ENCODE assay signal across 8 cellular contexts in the genomic region with DNA sequence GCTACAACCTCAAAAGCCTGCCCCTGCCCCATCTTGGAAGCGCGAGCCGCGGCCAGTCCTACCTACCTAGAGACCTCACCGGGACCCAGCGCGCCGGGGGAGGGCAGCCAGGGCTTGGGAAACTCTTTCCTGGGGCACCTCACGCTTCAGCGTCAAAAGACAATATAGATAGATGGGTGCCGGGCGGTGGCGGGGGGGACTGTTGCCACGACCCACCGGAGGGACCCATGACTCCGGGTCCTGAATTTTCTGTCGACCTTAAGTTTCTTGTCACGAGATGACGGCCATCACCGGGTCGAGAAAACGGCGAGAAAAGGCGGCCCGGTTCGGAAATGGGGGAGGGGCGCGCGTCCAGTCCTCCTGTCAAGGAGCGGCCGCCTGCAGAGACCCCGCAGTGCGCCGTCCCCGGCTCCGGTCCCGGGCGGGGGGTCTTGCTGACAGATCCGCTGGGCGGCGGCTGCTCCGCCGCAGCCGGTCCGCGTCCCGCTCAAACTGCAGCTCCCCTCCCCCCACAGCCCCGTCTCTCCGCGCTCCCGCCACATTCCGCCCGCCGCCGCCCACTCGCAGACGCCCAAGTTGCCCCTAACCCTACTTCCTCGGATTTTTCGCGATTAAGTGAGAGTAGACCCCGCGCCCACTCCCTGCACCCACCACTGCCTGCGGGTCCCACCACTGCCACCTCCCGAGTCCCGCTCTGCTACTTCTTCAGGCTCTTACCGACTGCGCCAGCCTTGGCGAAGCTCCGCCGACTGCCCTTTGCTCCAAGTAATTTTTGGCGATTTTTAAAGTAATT.
A peak's percentile ranks its signal among the peaks of the same experiment; 100 is the strongest.
DNase-seq lines count a peak whose midpoint lies in the region; ATAC-seq and TF ChIP-seq lines count a peak whose summit lies in the region.

No MANE protein-coding gene starts in this region.

- POLR2A ChIA-PET in A673 (lab: Charles Lee; ENCODE audit: low non-redundant PET), result interaction anchor here (0.7 kb wide), 1 partner anchor 335 kb away, joined by 3 read pairs; no protein-coding TSS in a partner anchor

- peak; percentile 43 for TF ChIP-seq CTCF in A673 (conservative IDR thresholded peaks at IDR 0.05; ENCODE audit: low read depth, low read length)
- TF ChIP-seq CTCF in astrocyte of the spinal cord (IDR thresholded peaks at IDR 0.05; ENCODE audit: low read depth, low read length), result peak; percentile 17

- in situ Hi-C loops in astrocyte of the spinal cord (cut with HindIII; ENCODE audit: low sequenced_read_pairs), result no loop called here

- H3K4me1 ChIP-seq in A673 (ENCODE audit: insufficient read depth, low read length, poor library complexity, severe bottlenecking), result peaks cover 32% of the 10 kb centered on the region

- CTCF ChIA-PET in A673 (lab: Charles Lee), result interaction anchor here (1.0 kb wide), 1 partner anchor 84 kb away, joined by 7 read pairs; the partner anchor contains the start of gene TRIM13

- DNase-seq in A673 (ENCODE audit: low spot score) (peak; percentile 60), astrocyte of the spinal cord (ENCODE audit: low read depth, low spot score) (peak; percentile 39), iPS-NIHi7 (ENCODE audit: extremely low spot score) (peak; percentile 34), superior temporal gyrus (ENCODE audit: extremely low spot score) (no peak)
- peak; percentile 40 to 53 (median 43) for DNase-seq in stimulated activated CD4-positive, alpha-beta T cell treated with anti-CD3 and anti-CD28 coated beads, Interleukin-12 subunit alpha, Interleukin-12 subunit beta, amount 100 ng/mL, for 48 hours (ENCODE audit: low read depth in 2 of 3, low spot score in 1 of 3)

- no peaks in the 10 kb centered on the region for H3K9me3 ChIP-seq in A673 (ENCODE audit: low read depth, low read length, poor library complexity, severe bottlenecking)

- no TSS peak for BruUV-seq in A673 (replicated peaks; lab: Mats Ljungman, UMichigan)

- no peaks in the 10 kb centered on the region for H3K9me3 Mint-ChIP-seq in T-helper 1 cell treated with Interleukin-12 subunit alpha and Interleukin-12 subunit beta and Interleukin-4 antibody, amounts not matched to agents 30 μg/mL and 1 μg/mL, for 36 hours

- intact Hi-C loops in A673 (cut with micrococcal nuclease; ENCODE audit: unreplicated experiment), result loop anchor here (5.0 to 10.0 kb wide), 4 partner anchors 104 to 983 kb away; no protein-coding TSS in a partner anchor

- H3K36me3 Mint-ChIP-seq in T-helper 1 cell treated with Interleukin-12 subunit alpha and Interleukin-12 subunit beta and Interleukin-4 antibody, amounts not matched to agents 30 μg/mL and 1 μg/mL, for 36 hours (ENCODE audit: low read depth), result peaks cover 19% of the 10 kb centered on the region

- H3K36me3 ChIP-seq in A673 (ENCODE audit: insufficient read depth, low read length, poor library complexity, severe bottlenecking), result no peaks in the 10 kb centered on the region

- H3K4me1 Mint-ChIP-seq in T-helper 1 cell treated with Interleukin-12 subunit alpha and Interleukin-12 subunit beta and Interleukin-4 antibody, amounts not matched to agents 30 μg/mL and 1 μg/mL, for 36 hours (ENCODE audit: low read depth), result peaks cover 43% of the 10 kb centered on the region

- peak overlapping the region; percentile 99 for H3K27ac Mint-ChIP-seq in T-helper 1 cell treated with Interleukin-12 subunit alpha and Interleukin-12 subunit beta and Interleukin-4 antibody, amounts not matched to agents 30 μg/mL and 1 μg/mL, for 36 hours

- ATAC-seq in GM18907 (IDR thresholded peaks at IDR 0.05; ENCODE audit: unreplicated experiment) (peak; percentile 12), HG03354 (IDR thresholded peaks at IDR 0.05; ENCODE audit: poor library complexity, severe bottlenecking, unreplicated experiment) (peak; percentile 9)

- peak overlapping the region; percentile 87 for H3K4me3 ChIP-seq in A673 (ENCODE audit: low read depth, low read length, poor library complexity, severe bottlenecking)
- peak overlapping the region; percentile 86 for H3K4me3 ChIP-seq in astrocyte of the spinal cord (ENCODE audit: low read depth, low read length)

- no peaks in the 10 kb centered on the region for H3K27me3 ChIP-seq in A673 (replicated peaks; ENCODE audit: insufficient read depth, low read depth, low read length, poor library complexity)

- peak overlapping the region; percentile 98 for H3K27ac ChIP-seq in A673 (ENCODE audit: low read depth, low read length, poor library complexity, severe bottlenecking)

- no peaks in the 10 kb centered on the region for H3K27me3 Mint-ChIP-seq in T-helper 1 cell treated with Interleukin-12 subunit alpha and Interleukin-12 subunit beta and Interleukin-4 antibody, amounts not matched to agents 30 μg/mL and 1 μg/mL, for 36 hours (ENCODE audit: low read depth)

- H3K4me3 Mint-ChIP-seq in T-helper 1 cell treated with Interleukin-12 subunit alpha and Interleukin-12 subunit beta and Interleukin-4 antibody, amounts not matched to agents 30 μg/mL and 1 μg/mL, for 36 hours, result peak overlapping the region; percentile 99
